Comparison of ENCODE assay signal across 2 cellular contexts in genomic region chr3:61518590-61518989, GRCh38.
A peak's percentile ranks its signal among the peaks of the same experiment; 100 is the strongest.
TF ChIP-seq lines count a peak whose summit lies in the region.

No MANE protein-coding gene starts in this region.

TF ChIP-seq in HCT116, 20 proteins besides CTCF, POLR2A, EP300 and RAD21 (continued from another document):
- no peak for TF ChIP-seq YY1 (IDR thresholded peaks at IDR 0.05; ENCODE audit: extremely low read depth, insufficient replicate concordance, low read depth, low read length)
- no peak for TF ChIP-seq ZBTB33 (IDR thresholded peaks at IDR 0.05; ENCODE audit: extremely low read depth, insufficient replicate concordance, low read length)
- TF ChIP-seq REST (IDR thresholded peaks at IDR 0.05; ENCODE audit: low read depth), result no peak

TF ChIP-seq in HepG2, 621 proteins besides CTCF, POLR2A, EP300 and RAD21 (continued from another document):
- TF ChIP-seq TFE3 (CRISPR knock-in tag; IDR thresholded peaks at IDR 0.05), result no peak
- no peak for TF ChIP-seq ZNF850 (CRISPR knock-in tag; conservative IDR thresholded peaks at IDR 0.05)
- TF ChIP-seq DRAP1 (CRISPR knock-in tag; IDR thresholded peaks at IDR 0.05), result no peak
- peak; percentile 78 for TF ChIP-seq ZNF652 (CRISPR knock-in tag; IDR thresholded peaks at IDR 0.05; ENCODE audit: borderline replicate concordance, low read depth)
- no peak for TF ChIP-seq POGK (CRISPR knock-in tag; conservative IDR thresholded peaks at IDR 0.05)
- TF ChIP-seq SOX6 (IDR thresholded peaks at IDR 0.05), result no peak
- TF ChIP-seq SOX6 (CRISPR knock-in tag; IDR thresholded peaks at IDR 0.05), result peak; percentile 33; the same call in 1 of the 2 replicates
- TF ChIP-seq TOPORS (CRISPR knock-in tag; IDR thresholded peaks at IDR 0.05), result no peak
- no peak for TF ChIP-seq ZNF7 (CRISPR knock-in tag; IDR thresholded peaks at IDR 0.05)
- peak; percentile 93 for TF ChIP-seq CEBPB (IDR thresholded peaks at IDR 0.05; ENCODE audit: borderline replicate concordance, low read depth, low read length)
- peak; percentile 74; the same call in 1 of the 2 replicates for TF ChIP-seq HNF4G (IDR thresholded peaks at IDR 0.05; ENCODE audit: borderline replicate concordance, low read depth, low read length)
- TF ChIP-seq HNF4G (CRISPR knock-in tag; IDR thresholded peaks at IDR 0.05; ENCODE audit: borderline replicate concordance, low read depth), result peak; percentile 43; the same call in 1 of the 2 replicates
- TF ChIP-seq BCL3 (CRISPR knock-in tag; IDR thresholded peaks at IDR 0.05), result no peak
- TF ChIP-seq ZNF34 (CRISPR knock-in tag; IDR thresholded peaks at IDR 0.05; ENCODE audit: borderline replicate concordance), result no peak
- TF ChIP-seq SNAPC4 (CRISPR knock-in tag; IDR thresholded peaks at IDR 0.05), result 0 out of 2 replicates have a peak, but pooled peaks have one; percentile 42
- TF ChIP-seq ZNF556 (CRISPR knock-in tag; IDR thresholded peaks at IDR 0.05; ENCODE audit: borderline replicate concordance), result no peak
- peak; percentile 61 for TF ChIP-seq HNF4A (CRISPR knock-in tag; IDR thresholded peaks at IDR 0.05)
- TF ChIP-seq CEBPG (CRISPR knock-in tag; IDR thresholded peaks at IDR 0.05), result peak; percentile 91
- no peak for TF ChIP-seq SMYD3 (CRISPR knock-in tag; IDR thresholded peaks at IDR 0.05)
- TF ChIP-seq REL (CRISPR knock-in tag; conservative IDR thresholded peaks at IDR 0.05), result no peak
- TF ChIP-seq DMTF1 (CRISPR knock-in tag; IDR thresholded peaks at IDR 0.05), result no peak
- peak; percentile 56; the same call in 1 of the 2 replicates for TF ChIP-seq RXRB (CRISPR knock-in tag; IDR thresholded peaks at IDR 0.05; ENCODE audit: borderline replicate concordance)
- TF ChIP-seq ZNF362 (CRISPR knock-in tag; IDR thresholded peaks at IDR 0.05; ENCODE audit: borderline replicate concordance), result peak; percentile 20; the same call in 1 of the 2 replicates
- no peak for TF ChIP-seq ZNF607 (CRISPR knock-in tag; IDR thresholded peaks at IDR 0.05; ENCODE audit: borderline replicate concordance)
- TF ChIP-seq NFE2L2 (IDR thresholded peaks at IDR 0.05; ENCODE audit: low read length), result no peak
- TF ChIP-seq PRDM15 (CRISPR knock-in tag; IDR thresholded peaks at IDR 0.05), result no peak
- TF ChIP-seq ZNF780A (CRISPR knock-in tag; IDR thresholded peaks at IDR 0.05), result no peak
- TF ChIP-seq ZKSCAN1 (IDR thresholded peaks at IDR 0.05; ENCODE audit: low read length), result no peak
- peak; percentile 95 for TF ChIP-seq PPARG (CRISPR knock-in tag; conservative IDR thresholded peaks at IDR 0.05)
- no peak for TF ChIP-seq ZNF788 (CRISPR knock-in tag; IDR thresholded peaks at IDR 0.05; ENCODE audit: borderline replicate concordance)
- TF ChIP-seq ZNF230 (CRISPR knock-in tag; IDR thresholded peaks at IDR 0.05), result no peak
- TF ChIP-seq ZNF503 (CRISPR knock-in tag; IDR thresholded peaks at IDR 0.05), result no peak
- no peak for TF ChIP-seq SOX13 (IDR thresholded peaks at IDR 0.05)
- peak in 1 of 2 experiments; percentile 52; a peak in 1 of 4 replicates for TF ChIP-seq SOX13 (CRISPR knock-in tag; conservative IDR thresholded peaks at IDR 0.05 in 1 of 2, IDR thresholded peaks at IDR 0.05 in 1 of 2)
- TF ChIP-seq ZNF577 (CRISPR knock-in tag; IDR thresholded peaks at IDR 0.05; ENCODE audit: borderline replicate concordance, low read depth), result no peak
TF ChIP-seq in HepG2: peak in this region for 11.
